ENCODE assay signal across 8 cellular contexts in genomic region chr4:113762061-113762850, GRCh38. TPM values are rescaled to one million over a fixed set of nuclear protein-coding genes. Genes with fewer than 3 reads are reported as not detected.
A peak's percentile ranks its signal among the peaks of the same experiment; 100 is the strongest.
DNase-seq lines count a peak whose midpoint lies in the region; ATAC-seq and TF ChIP-seq lines count a peak whose summit lies in the region.

No MANE protein-coding gene starts in this region.

- peak overlapping the region; percentile 89 for H2AFZ ChIP-seq in OCI-LY7 (ENCODE audit: low read length)

- TF ChIP-seq CTCF in OCI-LY7 (conservative IDR thresholded peaks at IDR 0.05; ENCODE audit: low read length) = peak; percentile 24; the same call in 1 of the 2 replicates
- TF ChIP-seq CTCF in epithelial cell of esophagus (IDR thresholded peaks at IDR 0.05; ENCODE audit: insufficient read depth, low read depth, low read length, missing control alignments) = no peak

- peak overlapping the region; percentile 99 for H3K27ac ChIP-seq in OCI-LY7 (ENCODE audit: low read depth, low read length, poor library complexity, severe bottlenecking)

- H3K4me3 ChIP-seq in OCI-LY7 (ENCODE audit: low read depth, low read length, poor library complexity, severe bottlenecking) (peak overlapping the region; percentile 89), epithelial cell of esophagus (ENCODE audit: low read length) (peak overlapping the region; percentile 89)

- POLR2A ChIA-PET in OCI-LY7 (lab: Charles Lee) = interaction anchor here (1.0 kb wide), 1 partner anchor 228 kb away, joined by 3 read pairs; no protein-coding TSS in a partner anchor

- H3K9me2 ChIP-seq in OCI-LY7 (ENCODE audit: insufficient read depth, low read length) = no peaks in the 10 kb centered on the region

- peak overlapping the region; percentile 95 for H3K4me2 ChIP-seq in OCI-LY7 (ENCODE audit: low read length)

- peak; percentile 68 for ATAC-seq in GM21526 (IDR thresholded peaks at IDR 0.05; ENCODE audit: low FRiP score, unreplicated experiment)

- H4K20me1 ChIP-seq in OCI-LY7 (ENCODE audit: insufficient read depth, low read length) = no peaks in the 10 kb centered on the region

- H3K79me2 ChIP-seq in OCI-LY7 (ENCODE audit: insufficient read depth, low read depth, low read length) = peaks cover 43% of the 10 kb centered on the region

- BruUV-seq in OCI-LY7 (replicated peaks; lab: Mats Ljungman, UMichigan) = no TSS peak

- peaks cover 19% of the 10 kb centered on the region for H3K36me3 ChIP-seq in OCI-LY7 (ENCODE audit: insufficient read depth, low read length)

- H3K4me1 ChIP-seq in OCI-LY7 (ENCODE audit: insufficient read depth, low read length, poor library complexity, severe bottlenecking) = peaks cover 21% of the 10 kb centered on the region

- intact Hi-C loops in OCI-LY7 (cut with micrococcal nuclease; ENCODE audit: unreplicated experiment) = loop anchor here (5.0 to 10.0 kb wide), 2 partner anchors 840 to 1127 kb away; partner anchors contain the start of genes LARP7 and ZGRF1

- CTCF ChIA-PET in OCI-LY7 (lab: Charles Lee; ENCODE audit: unreplicated experiment) = no interaction called here

- DNase-seq in DMS 273 treated with DMSO at 0.1 percent for 48 hours (lab: John Stamatoyannopoulos, UW) (peak; percentile 91), HuH-7 (ENCODE audit: low spot score) (peak; percentile 79), OCI-LY7 (ENCODE audit: low spot score) (peak; percentile 100), activated T-cell treated with anti-CD3 and anti-CD28 coated beads for 48 hours (ENCODE audit: low read depth) (peak; percentile 93), epithelial cell of esophagus (ENCODE audit: low read depth) (peak; percentile 100), middle frontal gyrus (ENCODE audit: extremely low spot score, low spot score) (peak; percentile 97)
- peak; percentile 97 to 98 for DNase-seq in stimulated activated CD8-positive, alpha-beta memory T cell treated with anti-CD3 and anti-CD28 coated beads, Interleukin-2, amount 100 ng/mL, for 1 hour (ENCODE audit: low read depth in 2 of 2)

- no peaks in the 10 kb centered on the region for H3K9me3 ChIP-seq in OCI-LY7 (ENCODE audit: low read length)

RNA-seq across cellular contexts. Expression of gene CAMK2D, which starts 0.7 kb away (rescaled TPM):
- total RNA-seq in OCI-LY7 (2014; rRNA removed; shearing (Covaris generic)) = 109 and 120 TPM in 2 replicates
- 104 and 119 TPM in 2 replicates for total RNA-seq in OCI-LY7 (2022)

Comparison
In these comparisons a context has a peak if more than half of its experiments do, and no peak if none do; other contexts are left out.
1. Peak in every context shown above with its lines: DNase-seq, ATAC-seq, H3K4me3 ChIP-seq and H3K27ac ChIP-seq.